In the genomic region with DNA sequence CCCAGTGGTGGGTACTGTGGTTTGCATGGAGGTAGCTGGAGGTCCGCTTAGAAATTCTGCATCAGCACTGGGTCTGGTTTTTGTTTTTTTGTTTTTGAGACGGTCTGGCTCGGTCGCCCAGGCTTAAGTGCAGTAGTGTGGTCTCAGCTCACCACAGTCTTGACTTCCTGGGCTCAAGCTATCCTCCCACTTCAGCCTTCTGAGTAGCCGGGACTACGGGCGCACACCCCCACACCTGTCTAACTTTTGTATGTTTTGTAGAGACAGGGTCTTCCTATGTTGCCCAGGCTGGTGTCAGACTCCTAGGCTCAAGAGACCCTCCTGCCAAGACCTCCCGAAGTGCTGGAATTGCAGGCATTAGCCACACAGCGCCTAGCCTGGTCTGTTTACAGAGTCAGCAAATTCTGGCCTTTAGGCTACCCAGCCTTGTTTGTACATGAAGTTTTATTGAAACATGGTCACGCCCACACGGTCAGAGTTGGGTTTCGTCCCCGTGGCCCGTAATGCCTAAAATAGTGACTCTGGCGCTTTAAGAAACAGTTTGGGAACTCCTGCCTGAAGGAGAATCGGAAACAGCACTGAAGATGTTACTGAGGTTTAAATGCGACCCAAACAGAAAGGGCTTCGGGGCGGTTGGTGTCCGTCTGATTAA, we compare ENCODE assay signal across 23 cellular contexts.
"Had no signal": no experiment of that assay in that cellular context is flagged by ENCODE, and none has a peak within 500 bp of the region (broad histone marks: within the 10 kb centered on the region; RNA-seq: fewer than 3 reads in every experiment).

No MANE protein-coding gene starts in this region.

- H3K4me3 Mint-ChIP-seq: activated naive CD4-positive, alpha-beta T cell treated with anti-CD3 and anti-CD28 coated beads, Interleukin-2, amount 50 U/mL, for 24 hours; dendritic cell treated with granulocyte-macrophage colony-stimulating factor and Interleukin-4, amounts not matched to agents 40 ng/mL and 50 ng/mL, for 4 days had no signal

- H3K9me3 ChIP-seq: breast epithelium, esophagus muscularis mucosa, heart right ventricle, left lung, lower lobe of right lung, pancreas, psoas muscle, suprapubic skin, tibial artery, upper lobe of right lung had no signal

- H3K9me3 Mint-ChIP-seq: activated naive CD4-positive, alpha-beta T cell treated with anti-CD3 and anti-CD28 coated beads, Interleukin-2, amount 50 U/mL, for 24 hours had no signal

- H3K4me1 ChIP-seq: breast epithelium, esophagus muscularis mucosa, foreskin keratinocyte, heart right ventricle, left lung, lower lobe of right lung, pancreas, psoas muscle, suprapubic skin, tibial artery, upper lobe of right lung had no signal

- H3K27me3 Mint-ChIP-seq: activated naive CD4-positive, alpha-beta T cell treated with anti-CD3 and anti-CD28 coated beads, Interleukin-2, amount 50 U/mL, for 24 hours; dendritic cell treated with granulocyte-macrophage colony-stimulating factor and Interleukin-4, amounts not matched to agents 40 ng/mL and 50 ng/mL, for 4 days had no signal

- H3K27me3 ChIP-seq: breast epithelium, esophagus muscularis mucosa, foreskin keratinocyte, heart right ventricle, left lung, pancreas, suprapubic skin, tibial artery, upper lobe of right lung had no signal

- H3K36me3 ChIP-seq: breast epithelium had no signal

- H3K27ac ChIP-seq: breast epithelium, esophagus muscularis mucosa, foreskin keratinocyte, heart right ventricle, left lung, lower lobe of right lung, pancreas, psoas muscle, suprapubic skin, tibial artery, upper lobe of right lung had no signal

- H3K27ac Mint-ChIP-seq: activated naive CD4-positive, alpha-beta T cell treated with anti-CD3 and anti-CD28 coated beads, Interleukin-2, amount 50 U/mL, for 24 hours; dendritic cell treated with granulocyte-macrophage colony-stimulating factor and Interleukin-4, amounts not matched to agents 40 ng/mL and 50 ng/mL, for 4 days had no signal

- ATAC-seq: foreskin keratinocyte, heart right ventricle, left lung, lower lobe of right lung, pancreas, psoas muscle, upper lobe of right lung had no signal

- DNase-seq: activated CD4-positive, alpha-beta T cell treated with anti-CD3 and anti-CD28 coated beads for 1 hour; activated gamma-delta T cell; central memory CD4-positive, alpha-beta T cell; foreskin keratinocyte; heart right ventricle; left lung; lower lobe of right lung; mesendoderm; nucleus accumbens; pancreas; psoas muscle; stimulated activated CD4-positive, alpha-beta T cell treated with anti-CD3 and anti-CD28 coated beads, Interleukin-1b, Interleukin-23, amount 100 ng/mL, for 48 hours; stimulated activated CD4-positive, alpha-beta T cell treated with anti-CD3 and anti-CD28 coated beads, Interleukin-4, amount 100 ng/mL, for 4 hours; stimulated activated naive CD4-positive, alpha-beta T cell; T-helper 9 cell; tibial artery; upper lobe of right lung had no signal

- H3K4me1 Mint-ChIP-seq: activated naive CD4-positive, alpha-beta T cell treated with anti-CD3 and anti-CD28 coated beads, Interleukin-2, amount 50 U/mL, for 24 hours had no signal

- H3K4me3 ChIP-seq: breast epithelium, esophagus muscularis mucosa, heart right ventricle, left lung, lower lobe of right lung, pancreas, psoas muscle, smooth muscle cell, suprapubic skin, tibial artery, upper lobe of right lung had no signal

- H3K4me2 ChIP-seq: smooth muscle cell had no signal

- FAIRE-seq: pancreas had no signal
